20 cellular contexts compared by ENCODE assay signal in the genomic region with DNA sequence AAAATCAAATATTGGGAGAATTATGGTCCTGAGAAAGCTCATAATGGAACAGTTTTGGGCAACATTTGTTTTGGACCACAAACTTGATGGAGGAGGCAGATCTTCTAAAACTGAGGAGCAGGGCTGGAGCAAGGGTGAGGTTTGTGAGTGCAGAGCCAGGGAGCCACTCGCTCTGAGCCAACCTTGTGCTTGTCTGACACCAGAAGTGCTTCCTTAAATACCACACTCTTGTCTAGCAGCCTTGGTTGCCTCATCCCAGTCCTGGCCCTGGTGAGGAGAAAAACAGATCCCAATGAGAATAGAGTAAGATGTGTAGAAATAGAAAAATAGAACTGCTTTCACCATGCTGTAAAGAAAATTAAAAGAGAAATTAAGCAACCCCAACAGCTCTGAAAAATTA. TPM values are rescaled to one million over a fixed set of nuclear protein-coding genes. Genes with fewer than 3 reads are reported as not detected.
A peak's percentile ranks its signal among the peaks of the same experiment; 100 is the strongest.
DNase-seq lines count a peak whose midpoint lies in the region; ATAC-seq and TF ChIP-seq lines count a peak whose summit lies in the region.
"Had no signal": no experiment of that assay in that cellular context is flagged by ENCODE, and none has a peak within 500 bp of the region (broad histone marks: within the 10 kb centered on the region; RNA-seq: fewer than 3 reads in every experiment).

No MANE protein-coding gene starts in this region.

- TF ChIP-seq CTCF in right atrium auricular region (IDR thresholded peaks at IDR 0.05) (no peak), progenitor cell of endocrine pancreas (IDR thresholded peaks at IDR 0.05; ENCODE audit: unreplicated experiment) (no peak), tibial artery (IDR thresholded peaks at IDR 0.05) (no peak)

- H3K36me3 ChIP-seq in right atrium auricular region = peaks cover 6% of the 10 kb centered on the region
- peaks cover 15 to 34% (median 16%) of the 10 kb centered on the region in 3 donors for H3K36me3 ChIP-seq in tibial artery

- no peak overlapping the region for H3K27ac ChIP-seq in right atrium auricular region
- H3K27ac ChIP-seq in tibial artery = no peak overlapping the region
- H3K27ac ChIP-seq: 22Rv1, BLaER1, C4-2B had no signal

- intact Hi-C loops in left ventricle myocardium superior (cut with micrococcal nuclease) = no loop called here
- intact Hi-C loops in tibial artery (cut with DNase I; ENCODE audit: low total_unique reads) = no loop called here

- peaks cover 10% of the 10 kb centered on the region for H3K9me3 Mint-ChIP-seq in activated naive CD4-positive, alpha-beta T cell treated with anti-CD3 and anti-CD28 coated beads, Interleukin-2, amount 50 U/mL, for 24 hours
- peaks cover 61% of the 10 kb centered on the region for H3K9me3 Mint-ChIP-seq in progenitor cell of endocrine pancreas (ENCODE audit: low read depth)

- peaks cover 0 to 4% of the 10 kb centered on the region in 2 donors for H3K4me1 ChIP-seq in right atrium auricular region
- peaks cover 0 to 11% (median under 1%) of the 10 kb centered on the region in 4 donors for H3K4me1 ChIP-seq in tibial artery
- H3K4me1 ChIP-seq: Caco-2, HAP-1 had no signal

- no peak overlapping the region for H3K27ac Mint-ChIP-seq in activated naive CD4-positive, alpha-beta T cell treated with anti-CD3 and anti-CD28 coated beads, Interleukin-2, amount 50 U/mL, for 24 hours
- peak overlapping the region; percentile 33 for H3K27ac Mint-ChIP-seq in progenitor cell of endocrine pancreas
- H3K27ac Mint-ChIP-seq: B cell; CD4-positive, CD25-positive, alpha-beta regulatory T cell; CD8-positive, alpha-beta T cell; HFFc6 had no signal

- H3K27me3 ChIP-seq in right atrium auricular region = no peaks in the 10 kb centered on the region
- H3K27me3 ChIP-seq in tibial artery = no peaks in the 10 kb centered on the region
- H3K27me3 ChIP-seq: BLaER1 had no signal

- peaks cover 69% of the 10 kb centered on the region for H3K4me1 Mint-ChIP-seq in activated naive CD4-positive, alpha-beta T cell treated with anti-CD3 and anti-CD28 coated beads, Interleukin-2, amount 50 U/mL, for 24 hours
- H3K4me1 Mint-ChIP-seq in progenitor cell of endocrine pancreas (ENCODE audit: low read depth) = no peaks in the 10 kb centered on the region

- H3K27me3 Mint-ChIP-seq in activated naive CD4-positive, alpha-beta T cell treated with anti-CD3 and anti-CD28 coated beads, Interleukin-2, amount 50 U/mL, for 24 hours = no peaks in the 10 kb centered on the region
- H3K27me3 Mint-ChIP-seq in progenitor cell of endocrine pancreas = no peaks in the 10 kb centered on the region
- H3K27me3 Mint-ChIP-seq: B cell; CD4-positive, CD25-positive, alpha-beta regulatory T cell had no signal

- H3K9me3 ChIP-seq in right atrium auricular region (peaks cover 0 to 17% of the 10 kb centered on the region in 2 donors), tibial artery (peaks cover 0 to 15% (median 6%) of the 10 kb centered on the region in 3 donors)

- DNase-seq in activated naive CD4-positive, alpha-beta T cell treated with anti-CD3 and anti-CD28 coated beads, Interleukin-2, amount 50 U/mL, for 16 hours = no peak
- DNase-seq in left ventricle myocardium superior = no peak
- no peak for DNase-seq in right atrium auricular region (ENCODE audit: low spot score)
- DNase-seq in progenitor cell of endocrine pancreas (ENCODE audit: low spot score, unreplicated experiment) = no peak
- DNase-seq in tibial artery = no peak
- DNase-seq: Caco-2; CD4-positive, CD25-positive, alpha-beta regulatory T cell; CD8-positive, alpha-beta T cell; DMS153; DND-41; GOT3; HFFc6 had no signal

- H3K4me3 Mint-ChIP-seq in activated naive CD4-positive, alpha-beta T cell treated with anti-CD3 and anti-CD28 coated beads, Interleukin-2, amount 50 U/mL, for 24 hours = peak overlapping the region; percentile 30
- H3K4me3 Mint-ChIP-seq in progenitor cell of endocrine pancreas (ENCODE audit: low read depth) = no peak overlapping the region
- H3K4me3 Mint-ChIP-seq: B cell; CD8-positive, alpha-beta T cell; HFFc6 had no signal

- peak; percentile 84 for ATAC-seq in left ventricle myocardium superior
- ATAC-seq in GM18867 (IDR thresholded peaks at IDR 0.05; ENCODE audit: unreplicated experiment) = no peak
- ATAC-seq: CD8-positive, alpha-beta T cell; GM12878 had no signal

- H3K4me3 ChIP-seq in right atrium auricular region (no peak overlapping the region), tibial artery (no peak overlapping the region)
- H3K4me3 ChIP-seq: BLaER1, GM12878, HAP-1 had no signal

- H3K36me3 Mint-ChIP-seq in activated naive CD4-positive, alpha-beta T cell treated with anti-CD3 and anti-CD28 coated beads, Interleukin-2, amount 50 U/mL, for 24 hours = peaks cover 62% of the 10 kb centered on the region
- H3K36me3 Mint-ChIP-seq in progenitor cell of endocrine pancreas (ENCODE audit: insufficient read depth) = peaks cover 84% of the 10 kb centered on the region

RNA-seq across cellular contexts. Expression of a gene that starts 6.7 kb away (rescaled TPM):
- total RNA-seq in left ventricle myocardium superior (13.0 TPM), right atrium auricular region (10 to 100 TPM in 1 of 2 donors, 1 to 10 TPM in 1; 8.9 to 15.8 TPM), progenitor cell of endocrine pancreas (38.6 and 46.8 TPM in 2 replicates)

RNA-seq across cellular contexts. Expression of a gene that starts 20.1 kb away (rescaled TPM):
- not detected for total RNA-seq in left ventricle myocardium superior
- total RNA-seq in right atrium auricular region = not detected
- not detected in 2 replicates for total RNA-seq in progenitor cell of endocrine pancreas
- total RNA-seq: B cell; Caco-2; CD4-positive, CD25-positive, alpha-beta regulatory T cell; CD8-positive, alpha-beta T cell; GM12878; HFFc6 had no signal

RNA-seq across cellular contexts. Expression of a gene that starts 31.3 kb away (rescaled TPM):
- total RNA-seq in left ventricle myocardium superior = not detected
- not detected for total RNA-seq in right atrium auricular region
- not detected in 2 replicates for total RNA-seq in progenitor cell of endocrine pancreas
- total RNA-seq: B cell; Caco-2; CD4-positive, CD25-positive, alpha-beta regulatory T cell; CD8-positive, alpha-beta T cell; GM12878; HFFc6 had no signal

RNA-seq across cellular contexts. Expression of a gene that starts 31.9 kb away (rescaled TPM):
- total RNA-seq in left ventricle myocardium superior (0.07 TPM), right atrium auricular region (not detected), progenitor cell of endocrine pancreas (1.2 and 1.8 TPM in 2 replicates)
- total RNA-seq: Caco-2; CD4-positive, CD25-positive, alpha-beta regulatory T cell; CD8-positive, alpha-beta T cell; GM12878; HFFc6 had no signal

RNA-seq across cellular contexts. Expression of a gene that starts 39.6 kb away (rescaled TPM):
- total RNA-seq in left ventricle myocardium superior (not detected), right atrium auricular region (not detected), progenitor cell of endocrine pancreas (not detected in 2 replicates)
- total RNA-seq: B cell; Caco-2; CD4-positive, CD25-positive, alpha-beta regulatory T cell; CD8-positive, alpha-beta T cell; GM12878; HFFc6 had no signal
